Comparison of ENCODE assay signal across 10 cellular contexts in the genomic region with DNA sequence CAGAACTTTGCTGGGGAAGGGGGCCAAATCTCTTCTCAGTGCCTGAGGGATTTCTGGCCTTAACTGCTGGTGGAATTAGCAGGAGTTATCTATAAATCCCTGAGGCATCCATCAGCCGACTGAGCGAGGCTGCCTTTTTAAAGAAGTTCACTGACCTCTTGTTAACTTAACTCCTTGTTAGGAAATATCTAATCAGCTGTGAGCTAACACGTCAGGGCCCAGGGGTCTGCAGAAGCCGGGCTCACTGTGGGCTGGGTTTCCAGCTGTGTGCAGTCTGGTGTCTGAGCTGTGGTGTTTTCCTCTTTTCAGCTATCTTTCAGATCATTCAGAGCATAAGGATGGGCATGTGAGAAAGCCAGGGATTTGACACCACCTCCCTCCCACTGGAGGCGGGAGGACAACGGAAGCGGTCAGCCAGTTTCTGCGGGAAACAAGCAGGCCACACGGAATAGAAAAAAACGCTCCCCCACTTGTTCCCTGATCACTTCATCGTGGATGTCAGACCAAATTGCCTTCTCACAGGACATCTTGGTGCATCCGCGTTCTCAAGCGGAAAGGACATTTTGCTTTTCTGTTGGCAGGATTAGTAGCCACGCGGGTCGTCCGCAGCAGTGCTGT. TPM values are rescaled to one million over a fixed set of nuclear protein-coding genes. Genes with fewer than 3 reads are reported as not detected.
DNase-seq lines count a peak whose midpoint lies in the region; ATAC-seq and TF ChIP-seq lines count a peak whose summit lies in the region.
"Had no signal": no experiment of that assay in that cellular context is flagged by ENCODE, and none has a peak within 500 bp of the region (broad histone marks: within the 10 kb centered on the region; RNA-seq: fewer than 3 reads in every experiment).

No MANE protein-coding gene starts in this region.

- intact Hi-C loops in heart right ventricle (cut with DNase I): loop anchor here in 1 of 10 donors (5.0 kb wide), 1 partner anchor 35 kb away; no protein-coding TSS in a partner anchor
- intact Hi-C loops in activated T-helper 1 cell treated with anti-CD3 and anti-CD28 coated beads, Interleukin-12 subunit alpha, Interleukin-12 subunit beta, Interleukin-2, Interleukin-4 antibody, amounts not matched to agents 30 ng/mL and 10 ng/mL and 1 ng/mL, durations not matched to agents 14 hours and 24 hours and 36 hours (cut with micrococcal nuclease): no loop called here

- no peaks in the 10 kb centered on the region for H3K4me1 Mint-ChIP-seq in activated T-helper 1 cell treated with anti-CD3 and anti-CD28 coated beads, Interleukin-12 subunit alpha, Interleukin-12 subunit beta, Interleukin-2, Interleukin-4 antibody, amounts not matched to agents 30 ng/mL and 10 ng/mL and 1 ng/mL, durations not matched to agents 14 hours and 24 hours and 36 hours (ENCODE audit: low read depth)

- H3K27me3 Mint-ChIP-seq in activated T-helper 1 cell treated with anti-CD3 and anti-CD28 coated beads, Interleukin-12 subunit alpha, Interleukin-12 subunit beta, Interleukin-2, Interleukin-4 antibody, amounts not matched to agents 30 ng/mL and 10 ng/mL and 1 ng/mL, durations not matched to agents 14 hours and 24 hours and 36 hours (ENCODE audit: insufficient read depth): peaks cover 2% of the 10 kb centered on the region

- H3K27ac ChIP-seq in heart right ventricle: peak overlapping the region in 8 of 10 donors; percentile 3 to 72 (median 47)

- H3K4me3 ChIP-seq in astrocyte of the cerebellum (ENCODE audit: low read depth, low read length) (no peak overlapping the region), heart right ventricle (peak overlapping the region in 5 of 10 donors; percentile 13 to 33 (median 18))

- peaks cover 0 to 15% (median 6%) of the 10 kb centered on the region in 9 donors for H3K4me1 ChIP-seq in heart right ventricle

- TF ChIP-seq CTCF in AG09319 (IDR thresholded peaks at IDR 0.05; ENCODE audit: low read depth, low read length) (no peak), astrocyte of the cerebellum (IDR thresholded peaks at IDR 0.05; ENCODE audit: low read depth, low read length, missing control alignments) (no peak), heart right ventricle (IDR thresholded peaks at IDR 0.05) (no peak), GM13977 (IDR thresholded peaks at IDR 0.05; ENCODE audit: extremely low read depth, insufficient read depth, missing control alignments) (no peak)

- no peak overlapping the region for H3K4me3 Mint-ChIP-seq in activated T-helper 1 cell treated with anti-CD3 and anti-CD28 coated beads, Interleukin-12 subunit alpha, Interleukin-12 subunit beta, Interleukin-2, Interleukin-4 antibody, amounts not matched to agents 30 ng/mL and 10 ng/mL and 1 ng/mL, durations not matched to agents 14 hours and 24 hours and 36 hours
- H3K4me3 Mint-ChIP-seq: activated naive CD8-positive, alpha-beta T cell had no signal

- H3K27me3 ChIP-seq in heart right ventricle: no peaks in the 10 kb centered on the region

- ATAC-seq in heart right ventricle (peak; percentile 58 to 89 (median 76)), HG02884 (IDR thresholded peaks at IDR 0.05; ENCODE audit: unreplicated experiment) (no peak)

- no peaks in the 10 kb centered on the region for H3K9me3 ChIP-seq in heart right ventricle

- in situ Hi-C loops in astrocyte of the cerebellum (cut with HindIII; ENCODE audit: low sequenced_read_pairs) (no loop called here), GM13977 (cut with MboI; ENCODE audit: low pct_unique_long_range_greater_than_20kb, low sequenced_read_pairs, unreplicated experiment) (no loop called here)

- H3K36me3 Mint-ChIP-seq in activated T-helper 1 cell treated with anti-CD3 and anti-CD28 coated beads, Interleukin-12 subunit alpha, Interleukin-12 subunit beta, Interleukin-2, Interleukin-4 antibody, amounts not matched to agents 30 ng/mL and 10 ng/mL and 1 ng/mL, durations not matched to agents 14 hours and 24 hours and 36 hours (ENCODE audit: low read depth): no peaks in the 10 kb centered on the region
- H3K36me3 Mint-ChIP-seq: activated naive CD8-positive, alpha-beta T cell had no signal

- DNase-seq in AG09319 (ENCODE audit: extremely low read depth, low read depth) (peak; percentile 14), astrocyte of the cerebellum (ENCODE audit: low read depth) (peak; percentile 13), heart right ventricle (peak; percentile 38 to 51), non-pigmented ciliary epithelial cell (ENCODE audit: low read depth) (peak; percentile 64), GM13977 (ENCODE audit: low spot score) (no peak), AML-193 (lab: John Stamatoyannopoulos, UW) (no peak)
- DNase-seq in activated T-helper 1 cell treated with anti-CD3 and anti-CD28 coated beads, Interleukin-12 subunit alpha, Interleukin-12 subunit beta, Interleukin-2, Interleukin-4 antibody, amounts not matched to agents 30 ng/mL and 10 ng/mL and 1 ng/mL, durations not matched to agents 14 hours and 24 hours and 36 hours (ENCODE audit: low spot score): no peak
- DNase-seq: ACHN had no signal

- no peak overlapping the region for H3K27ac Mint-ChIP-seq in activated T-helper 1 cell treated with anti-CD3 and anti-CD28 coated beads, Interleukin-12 subunit alpha, Interleukin-12 subunit beta, Interleukin-2, Interleukin-4 antibody, amounts not matched to agents 30 ng/mL and 10 ng/mL and 1 ng/mL, durations not matched to agents 14 hours and 24 hours and 36 hours
- H3K27ac Mint-ChIP-seq: activated naive CD8-positive, alpha-beta T cell had no signal

- H3K36me3 ChIP-seq in heart right ventricle: no peaks in the 10 kb centered on the region

- no peaks in the 10 kb centered on the region for H3K9me3 Mint-ChIP-seq in activated T-helper 1 cell treated with anti-CD3 and anti-CD28 coated beads, Interleukin-12 subunit alpha, Interleukin-12 subunit beta, Interleukin-2, Interleukin-4 antibody, amounts not matched to agents 30 ng/mL and 10 ng/mL and 1 ng/mL, durations not matched to agents 14 hours and 24 hours and 36 hours

- 49 to 52% methylated on average over 18 of the region's 18 CpGs for WGBS in heart right ventricle, 2 donors

RNA-seq across cellular contexts. Expression of a gene that starts 23.4 kb away (rescaled TPM):
- 10 to 100 TPM; 10.0 to 18.6 (median 11.8) TPM for total RNA-seq in heart right ventricle
- 10 to 100 TPM; 10.2 to 20.4 TPM for polyA plus RNA-seq in heart right ventricle
- total RNA-seq in activated T-helper 1 cell treated with anti-CD3 and anti-CD28 coated beads, Interleukin-12 subunit alpha, Interleukin-12 subunit beta, Interleukin-2, Interleukin-4 antibody, amounts not matched to agents 30 ng/mL and 10 ng/mL and 1 ng/mL, durations not matched to agents 14 hours and 24 hours and 36 hours: 0.86 TPM in 1 of 2 replicates, not detected in the other

Comparison
In these comparisons a context has a peak if more than half of its experiments do, and no peak if none do; other contexts are left out.
1. DNase-seq: peak in AG09319 (single experiment), astrocyte of the cerebellum (single experiment), heart right ventricle (2 of 2) and non-pigmented ciliary epithelial cell (single experiment); none in activated T-helper 1 cell treated with anti-CD3 and anti-CD28 coated beads, Interleukin-12 subunit alpha, Interleukin-12 subunit beta, Interleukin-2, Interleukin-4 antibody, amounts not matched to agents 30 ng/mL and 10 ng/mL and 1 ng/mL, durations not matched to agents 14 hours and 24 hours and 36 hours (single experiment), GM13977 (single experiment) and AML-193 (0 of 2).